Comparison of ENCODE assay signal across 29 cellular contexts in genomic region chr10:32160866-32161265, GRCh38.
"Had no signal": no experiment of that assay in that cellular context is flagged by ENCODE, and none has a peak within 500 bp of the region (broad histone marks: within the 10 kb centered on the region; RNA-seq: fewer than 3 reads in every experiment).

No MANE protein-coding gene starts in this region.

- H3K36me3 Mint-ChIP-seq: activated CD4-positive, alpha-beta memory T cell treated with anti-CD3 and anti-CD28 coated beads for 36 hours; activated naive CD8-positive, alpha-beta T cell treated with anti-CD3 and anti-CD28 coated beads for 36 hours had no signal

- H3K36me3 ChIP-seq: brain microvascular endothelial cell had no signal

- DNase-seq: activated B cell treated with CpG ODN at 0.5 μM for 24 hours; activated CD4-positive, alpha-beta memory T cell treated with anti-CD3 and anti-CD28 coated beads for 36 hours; activated CD4-positive, alpha-beta T cell treated with anti-CD3 and anti-CD28 coated beads for 4 hours; activated CD4-positive, alpha-beta T cell treated with anti-CD3 and anti-CD28 coated beads, Interleukin-2, amount 50 U/mL, for 1 hour; activated CD4-positive, CD25-positive, alpha-beta regulatory T cell treated with anti-CD3 and anti-CD28 coated beads, Interleukin-2, amount 50 U/mL, for 72 hours; activated CD8-positive, alpha-beta memory T cell treated with anti-CD3 and anti-CD28 coated beads, Interleukin-2, amount 50 U/mL, for 48 hours; activated effector memory CD4-positive, alpha-beta T cell treated with Interleukin-2 at 50 U/mL for 16 hours; activated naive CD4-positive, alpha-beta T cell treated with anti-CD3 and anti-CD28 coated beads, Interleukin-2, amount 50 U/mL, for 16 hours; activated naive CD8-positive, alpha-beta T cell treated with anti-CD3 and anti-CD28 coated beads for 36 hours; activated T-cell treated with anti-CD3 and anti-CD28 coated beads, Interleukin-2, amount 50 U/mL, for 48 hours; amniotic stem cell; aorta; brain microvascular endothelial cell; central memory CD4-positive, alpha-beta T cell; Karpas-422; NCI-H1048; NCI-H1436 treated with DMSO at 0.1 percent for 48 hours; NCI-H1694 treated with DMSO at 0.1 percent for 48 hours; NCI-H2029; NCI-H510A; NCI-H526; NCI-H748 treated with DMSO at 0.1 percent for 48 hours; PC-9; SW 1271; T-helper 1 cell; T-helper 2 cell; T-helper 9 cell had no signal

- H3K9me3 Mint-ChIP-seq: activated CD4-positive, alpha-beta memory T cell treated with anti-CD3 and anti-CD28 coated beads for 36 hours; activated naive CD8-positive, alpha-beta T cell treated with anti-CD3 and anti-CD28 coated beads for 36 hours had no signal

- H3K27ac ChIP-seq: brain microvascular endothelial cell, PC-9, RWPE1, VCaP had no signal

- H2AFZ ChIP-seq: PC-9 had no signal

- H3K4me3 Mint-ChIP-seq: activated B cell treated with CpG ODN at 0.5 μM for 24 hours; activated CD4-positive, alpha-beta memory T cell treated with anti-CD3 and anti-CD28 coated beads for 36 hours; activated naive CD8-positive, alpha-beta T cell treated with anti-CD3 and anti-CD28 coated beads for 36 hours had no signal

- H3K4me3 ChIP-seq: PC-9 had no signal

- H3K4me2 ChIP-seq: PC-9 had no signal

- H3K4me1 Mint-ChIP-seq: activated B cell treated with CpG ODN at 0.5 μM for 24 hours; activated naive CD8-positive, alpha-beta T cell treated with anti-CD3 and anti-CD28 coated beads for 36 hours had no signal

- H3K27ac Mint-ChIP-seq: activated B cell treated with CpG ODN at 0.5 μM for 24 hours; activated CD4-positive, alpha-beta memory T cell treated with anti-CD3 and anti-CD28 coated beads for 36 hours; activated naive CD8-positive, alpha-beta T cell treated with anti-CD3 and anti-CD28 coated beads for 36 hours had no signal

- H3K27me3 ChIP-seq: brain microvascular endothelial cell had no signal
